In the genomic region with DNA sequence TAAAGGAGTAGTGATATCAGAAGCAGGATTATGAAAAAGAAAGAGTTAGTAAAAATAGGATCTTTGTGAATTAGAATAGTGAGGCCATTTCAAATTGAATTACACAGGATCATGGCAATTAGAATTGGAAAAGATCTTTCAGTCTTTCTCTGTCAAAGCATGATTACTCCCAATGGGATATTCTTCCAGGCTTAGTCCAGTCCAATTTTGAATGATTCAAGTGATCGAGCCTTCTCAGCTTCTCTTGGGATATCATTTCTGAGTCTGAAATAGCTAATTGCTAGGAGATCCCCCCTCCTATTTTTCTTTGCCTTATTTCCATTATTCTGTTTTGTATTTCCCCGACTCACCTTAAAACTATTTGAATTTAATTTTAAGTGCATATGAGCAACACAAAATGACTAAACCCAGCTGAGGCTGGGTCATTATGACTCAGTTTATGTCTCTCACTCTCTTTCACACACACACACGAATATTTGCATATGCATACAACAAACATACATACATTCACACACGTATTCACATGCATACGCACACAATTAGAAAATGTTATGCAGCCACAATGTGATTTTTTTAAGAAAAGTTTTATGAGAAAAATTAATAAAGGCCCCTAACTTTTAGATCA, we compare ENCODE assay signal across 15 cellular contexts. TPM values are rescaled to one million over a fixed set of nuclear protein-coding genes. Genes with fewer than 3 reads are reported as not detected.
DNase-seq lines count a peak whose midpoint lies in the region; ATAC-seq, FAIRE-seq and TF ChIP-seq lines count a peak whose summit lies in the region.
"Had no signal": no experiment of that assay in that cellular context is flagged by ENCODE, and none has a peak within 500 bp of the region (broad histone marks: within the 10 kb centered on the region; RNA-seq: fewer than 3 reads in every experiment).

No MANE protein-coding gene starts in this region.

- no peak for TF ChIP-seq CTCF in AG10803 (conservative IDR thresholded peaks at IDR 0.05; ENCODE audit: low read length)
- no peak for TF ChIP-seq CTCF in bronchial epithelial cell (IDR thresholded peaks at IDR 0.05; ENCODE audit: insufficient read depth, low read length, severe bottlenecking)
- no peak for TF ChIP-seq CTCF in nephron (IDR thresholded peaks at IDR 0.05; ENCODE audit: unreplicated experiment in 3 of 3)

- H3K36me3 Mint-ChIP-seq in nephron (ENCODE audit: low read depth) (no peaks in the 10 kb centered on the region), immature natural killer cell (no peaks in the 10 kb centered on the region)
- H3K36me3 Mint-ChIP-seq in activated CD8-positive, alpha-beta memory T cell treated with anti-CD3 and anti-CD28 coated beads, Interleukin-2, amount 10 ng/mL, durations not matched to agents 7 days and 5 days, result no peaks in the 10 kb centered on the region
- H3K36me3 Mint-ChIP-seq: CD4-positive, CD25-positive, alpha-beta regulatory T cell had no signal

- FAIRE-seq in bronchial epithelial cell (lab: Jason Lieb, UNC), result no peak
- FAIRE-seq: GM19239 had no signal

- no peaks in the 10 kb centered on the region for H3K27me3 ChIP-seq in bronchial epithelial cell (ENCODE audit: control insufficient read depth, insufficient read depth, low read length)
- H3K27me3 ChIP-seq: ascending aorta had no signal

- DNase-seq in AG10803 (ENCODE audit: low read depth) (peak; percentile 43), HT1080 (ENCODE audit: low read depth) (peak; percentile 73), bronchial epithelial cell (ENCODE audit: low read depth) (peak; percentile 94), iPS-NIHi7 (ENCODE audit: extremely low spot score) (no peak), immature natural killer cell (no peak), mucosa of gallbladder (ENCODE audit: low spot score) (no peak)
- DNase-seq in activated CD8-positive, alpha-beta memory T cell treated with anti-CD3 and anti-CD28 coated beads, Interleukin-2, amount 10 ng/mL, durations not matched to agents 7 days and 5 days, result no peak
- DNase-seq: CD4-positive, CD25-positive, alpha-beta regulatory T cell; esophagus squamous epithelium; SHP77 had no signal

- peaks cover 9% of the 10 kb centered on the region for H3K9me3 Mint-ChIP-seq in nephron
- H3K9me3 Mint-ChIP-seq in immature natural killer cell, result peaks cover 0 to 3% (median under 1%) of the 10 kb centered on the region in 6 donors
- peaks cover 2% of the 10 kb centered on the region for H3K9me3 Mint-ChIP-seq in activated CD8-positive, alpha-beta memory T cell treated with anti-CD3 and anti-CD28 coated beads, Interleukin-2, amount 10 ng/mL, durations not matched to agents 7 days and 5 days (ENCODE audit: low read depth)

- H3K27me3 Mint-ChIP-seq in nephron (ENCODE audit: low read depth), result no peaks in the 10 kb centered on the region
- H3K27me3 Mint-ChIP-seq in immature natural killer cell (ENCODE audit: low read depth in 3 of 3), result peaks cover 0 to 24% (median 4%) of the 10 kb centered on the region in 3 donors
- peaks cover 10% of the 10 kb centered on the region for H3K27me3 Mint-ChIP-seq in activated CD8-positive, alpha-beta memory T cell treated with anti-CD3 and anti-CD28 coated beads, Interleukin-2, amount 10 ng/mL, durations not matched to agents 7 days and 5 days

- H3K4me3 ChIP-seq in AG10803 (ENCODE audit: low read length) (no peak overlapping the region; the same call in 1 of the 2 replicates), bronchial epithelial cell (ENCODE audit: low read depth, low read length) (no peak overlapping the region)
- H3K4me3 ChIP-seq: esophagus squamous epithelium, prostate gland had no signal

- ATAC-seq in activated CD8-positive, alpha-beta memory T cell treated with anti-CD3 and anti-CD28 coated beads, Interleukin-2, amount 10 ng/mL, durations not matched to agents 7 days and 5 days, result no peak
- ATAC-seq: left lobe of liver had no signal

- no peaks in the 10 kb centered on the region for H3K36me3 ChIP-seq in bronchial epithelial cell (ENCODE audit: control insufficient read depth, insufficient read depth, low read length)
- H3K36me3 ChIP-seq: ascending aorta, esophagus squamous epithelium, prostate gland had no signal

- no peak overlapping the region for H3K27ac Mint-ChIP-seq in nephron
- no peak overlapping the region for H3K27ac Mint-ChIP-seq in immature natural killer cell
- H3K27ac Mint-ChIP-seq in activated CD8-positive, alpha-beta memory T cell treated with anti-CD3 and anti-CD28 coated beads, Interleukin-2, amount 10 ng/mL, durations not matched to agents 7 days and 5 days, result no peak overlapping the region
- H3K27ac Mint-ChIP-seq: CD4-positive, CD25-positive, alpha-beta regulatory T cell had no signal

- CTCF ChIA-PET in activated CD8-positive, alpha-beta memory T cell treated with anti-CD3 and anti-CD28 coated beads, Interleukin-2, amount 10 ng/mL, durations not matched to agents 7 days and 5 days (lab: Charles Lee), result no interaction called here

- peaks cover 6% of the 10 kb centered on the region for H3K4me1 Mint-ChIP-seq in nephron
- H3K4me1 Mint-ChIP-seq in immature natural killer cell, result no peaks in the 10 kb centered on the region
- H3K4me1 Mint-ChIP-seq in activated CD8-positive, alpha-beta memory T cell treated with anti-CD3 and anti-CD28 coated beads, Interleukin-2, amount 10 ng/mL, durations not matched to agents 7 days and 5 days, result no peaks in the 10 kb centered on the region
- H3K4me1 Mint-ChIP-seq: CD4-positive, CD25-positive, alpha-beta regulatory T cell had no signal

- H3K4me3 Mint-ChIP-seq in nephron (peak overlapping the region; percentile 70 to 78 (median 73)), immature natural killer cell (no peak overlapping the region)
- no peak overlapping the region for H3K4me3 Mint-ChIP-seq in activated CD8-positive, alpha-beta memory T cell treated with anti-CD3 and anti-CD28 coated beads, Interleukin-2, amount 10 ng/mL, durations not matched to agents 7 days and 5 days
- H3K4me3 Mint-ChIP-seq: CD4-positive, CD25-positive, alpha-beta regulatory T cell had no signal

RNA-seq across cellular contexts. Expression of gene EFNA5, which starts 34.8 kb away (rescaled TPM):
- 4.0 and 4.1 TPM in 2 replicates for total RNA-seq in HT1080 (2014; rRNA removed; shearing (Covaris generic))
- 5.7 and 6.5 TPM in 2 replicates for polyA plus RNA-seq in HT1080 (2015; cell fraction: cytosol; rRNA removed)
- 13.7 and 15.3 TPM in 2 replicates for polyA plus RNA-seq in HT1080 (2015; cell fraction: nucleus; rRNA removed)
- total RNA-seq in bronchial epithelial cell, result 3.9 and 5.9 TPM in 2 replicates
- polyA plus RNA-seq in immature natural killer cell, result 1 to 10 TPM in 2 of 3 donors, under 1 TPM in 1; 0.73 to 2.6 (median 1.7) TPM
- not detected for total RNA-seq in activated CD8-positive, alpha-beta memory T cell treated with anti-CD3 and anti-CD28 coated beads, Interleukin-2, amount 10 ng/mL, durations not matched to agents 7 days and 5 days
- total RNA-seq in mucosa of gallbladder, result 27.9 TPM
- total RNA-seq: CD4-positive, CD25-positive, alpha-beta regulatory T cell had no signal

Comparison
In these comparisons a context has a peak if more than half of its experiments do, and no peak if none do; other contexts are left out.
1. DNase-seq: peak in AG10803 (single experiment), HT1080 (single experiment) and bronchial epithelial cell (single experiment); none in iPS-NIHi7 (single experiment), immature natural killer cell (0 of 3), activated CD8-positive, alpha-beta memory T cell treated with anti-CD3 and anti-CD28 coated beads, Interleukin-2, amount 10 ng/mL, durations not matched to agents 7 days and 5 days (single experiment) and mucosa of gallbladder (single experiment).
2. H3K4me3 Mint-ChIP-seq: peak in nephron (3 of 3); none in immature natural killer cell (0 of 5) and activated CD8-positive, alpha-beta memory T cell treated with anti-CD3 and anti-CD28 coated beads, Interleukin-2, amount 10 ng/mL, durations not matched to agents 7 days and 5 days (single experiment).